In the genomic region with DNA sequence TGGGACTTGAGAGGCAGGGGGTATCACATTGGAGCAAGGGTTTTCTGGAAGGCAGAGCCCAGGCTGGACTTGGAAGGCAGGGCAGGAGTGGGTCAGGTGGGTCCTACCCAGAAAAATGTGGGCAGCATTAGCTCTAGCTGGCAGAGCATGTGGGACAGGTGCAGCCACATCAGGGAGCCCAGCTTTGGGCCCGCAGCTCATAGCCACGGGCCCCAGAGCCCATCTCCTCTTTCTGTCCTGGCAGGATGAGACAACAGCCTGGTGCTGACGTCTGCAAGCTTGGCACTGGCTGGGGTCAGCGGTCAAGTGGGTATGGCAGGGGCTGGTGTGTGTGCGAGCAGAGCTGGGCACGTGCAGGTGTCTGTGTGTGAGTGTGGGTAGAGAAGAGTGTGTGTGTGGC, we compare ENCODE assay signal across 30 cellular contexts.
DNase-seq lines count a peak whose midpoint lies in the region; ATAC-seq, FAIRE-seq and TF ChIP-seq lines count a peak whose summit lies in the region.
"Had no signal": no experiment of that assay in that cellular context is flagged by ENCODE, and none has a peak within 500 bp of the region (broad histone marks: within the 10 kb centered on the region; RNA-seq: fewer than 3 reads in every experiment).

No MANE protein-coding gene starts in this region.

- peaks cover 32% of the 10 kb centered on the region for H3K27me3 Mint-ChIP-seq in type B pancreatic cell
- H3K27me3 Mint-ChIP-seq: CD4-positive, CD25-positive, alpha-beta regulatory T cell had no signal

- H3K36me3 Mint-ChIP-seq in type B pancreatic cell: no peaks in the 10 kb centered on the region
- H3K36me3 Mint-ChIP-seq: activated naive CD4-positive, alpha-beta T cell treated with anti-CD3 and anti-CD28 coated beads, Interleukin-2, amount 10 ng/mL, durations not matched to agents 7 days and 5 days; CD4-positive, CD25-positive, alpha-beta regulatory T cell; immature natural killer cell; naive B cell; stimulated activated naive B cell treated with anti-CD40 and anti-IgM and Interleukin-4, amounts not matched to agents 10 μg/mL and 1 μg/mL and 100 μg/mL, for 72 hours had no signal

- no peak overlapping the region for H3K4me3 Mint-ChIP-seq in type B pancreatic cell
- H3K4me3 Mint-ChIP-seq: activated naive CD4-positive, alpha-beta T cell treated with anti-CD3 and anti-CD28 coated beads, Interleukin-2, amount 10 ng/mL, durations not matched to agents 7 days and 5 days; activated T-helper 1 cell treated with anti-CD3 and anti-CD28 coated beads, Interleukin-12 subunit alpha, Interleukin-12 subunit beta, Interleukin-2, Interleukin-4 antibody, amounts not matched to agents 30 ng/mL and 10 ng/mL and 1 ng/mL, durations not matched to agents 14 hours and 24 hours and 36 hours; CD4-positive, CD25-positive, alpha-beta regulatory T cell; effector memory CD8-positive, alpha-beta T cell; immature natural killer cell; stimulated activated naive B cell treated with anti-CD40 and anti-IgM and Interleukin-4, amounts not matched to agents 10 μg/mL and 1 μg/mL and 100 μg/mL, for 72 hours had no signal

- peak; percentile 38 for DNase-seq in activated CD8-positive, alpha-beta memory T cell treated with anti-CD3 and anti-CD28 coated beads for 24 hours
- DNase-seq in activated CD8-positive, alpha-beta memory T cell treated with anti-CD3 and anti-CD28 coated beads, Interleukin-2, amount 50 U/mL, for 4 hours: no peak
- DNase-seq in cerebellum (ENCODE audit: low spot score): peak; percentile 43
- peak; percentile 25 for DNase-seq in lung (ENCODE audit: low spot score)
- peak; percentile 48 for DNase-seq in type B pancreatic cell (ENCODE audit: extremely low spot score, unreplicated experiment)
- no peak for DNase-seq in GM19239 (ENCODE audit: insufficient read length, low spot score)
- DNase-seq: activated naive CD4-positive, alpha-beta T cell treated with anti-CD3 and anti-CD28 coated beads, Interleukin-2, amount 10 ng/mL, durations not matched to agents 7 days and 5 days; AML-193; amygdala; brain microvascular endothelial cell; Calu3; CD4-positive, CD25-positive, alpha-beta regulatory T cell; DND-41; effector memory CD8-positive, alpha-beta T cell; immature natural killer cell; left colon; midbrain; naive B cell; NCI-H1694 treated with DMSO at 0.1 percent for 48 hours; NCI-H82; nucleus accumbens; SIG-M5; small intestine; stimulated activated naive B cell treated with anti-CD40 and anti-IgM and Interleukin-4, amounts not matched to agents 10 μg/mL and 1 μg/mL and 100 μg/mL, for 72 hours; SW 1271 had no signal

- no peaks in the 10 kb centered on the region for H3K27me3 ChIP-seq in lung (ENCODE audit: control insufficient read depth, insufficient read depth)
- H3K27me3 ChIP-seq: brain microvascular endothelial cell had no signal

- FAIRE-seq in GM19239 (lab: Jason Lieb, UNC): no peak
- FAIRE-seq: A549, colon, small intestine had no signal

- H3K27ac ChIP-seq in lung (ENCODE audit: low read depth in 1 of 2, low read length in 1 of 2): no peak overlapping the region
- H3K27ac ChIP-seq: A549, brain microvascular endothelial cell had no signal

- ATAC-seq in lung (ENCODE audit: insufficient read depth, low FRiP score) (no peak), GM18519 (IDR thresholded peaks at IDR 0.05; ENCODE audit: low FRiP score, unreplicated experiment) (no peak), HG02840 (IDR thresholded peaks at IDR 0.05; ENCODE audit: low FRiP score, unreplicated experiment) (no peak)
- ATAC-seq: A549; effector memory CD8-positive, alpha-beta T cell; left colon; stimulated activated naive B cell treated with anti-CD40 and anti-IgM and Interleukin-4, amounts not matched to agents 10 μg/mL and 1 μg/mL and 100 μg/mL, for 72 hours had no signal

- TF ChIP-seq CTCF in lung (IDR thresholded peaks at IDR 0.05; ENCODE audit: control extremely low read depth, extremely low read depth) (no peak), type B pancreatic cell (conservative IDR thresholded peaks at IDR 0.05) (no peak)

- 82 to 83% methylated on average over 6 of the region's 6 CpGs for WGBS in lung, 2 donors

- no peak overlapping the region for H3K27ac Mint-ChIP-seq in type B pancreatic cell
- H3K27ac Mint-ChIP-seq: activated naive CD4-positive, alpha-beta T cell treated with anti-CD3 and anti-CD28 coated beads, Interleukin-2, amount 10 ng/mL, durations not matched to agents 7 days and 5 days; activated T-helper 1 cell treated with anti-CD3 and anti-CD28 coated beads, Interleukin-12 subunit alpha, Interleukin-12 subunit beta, Interleukin-2, Interleukin-4 antibody, amounts not matched to agents 30 ng/mL and 10 ng/mL and 1 ng/mL, durations not matched to agents 14 hours and 24 hours and 36 hours; CD4-positive, CD25-positive, alpha-beta regulatory T cell; effector memory CD8-positive, alpha-beta T cell; immature natural killer cell; stimulated activated naive B cell treated with anti-CD40 and anti-IgM and Interleukin-4, amounts not matched to agents 10 μg/mL and 1 μg/mL and 100 μg/mL, for 72 hours had no signal

- peaks cover 0 to 3% of the 10 kb centered on the region in 2 donors for H3K9me3 ChIP-seq in lung (ENCODE audit: control insufficient read depth in 2 of 2, insufficient read depth in 1 of 2, low read length in 1 of 2)
- H3K9me3 ChIP-seq: A549 had no signal

- no peak overlapping the region for H3K4me3 ChIP-seq in lung
- H3K4me3 ChIP-seq: A549 had no signal

- H3K9me3 Mint-ChIP-seq in type B pancreatic cell: no peaks in the 10 kb centered on the region
- H3K9me3 Mint-ChIP-seq: activated naive CD4-positive, alpha-beta T cell treated with anti-CD3 and anti-CD28 coated beads, Interleukin-2, amount 10 ng/mL, durations not matched to agents 7 days and 5 days; activated T-helper 1 cell treated with anti-CD3 and anti-CD28 coated beads, Interleukin-12 subunit alpha, Interleukin-12 subunit beta, Interleukin-2, Interleukin-4 antibody, amounts not matched to agents 30 ng/mL and 10 ng/mL and 1 ng/mL, durations not matched to agents 14 hours and 24 hours and 36 hours; effector memory CD8-positive, alpha-beta T cell; immature natural killer cell; naive B cell; stimulated activated naive B cell treated with anti-CD40 and anti-IgM and Interleukin-4, amounts not matched to agents 10 μg/mL and 1 μg/mL and 100 μg/mL, for 72 hours had no signal

- no peaks in the 10 kb centered on the region for H3K36me3 ChIP-seq in lung (ENCODE audit: control insufficient read depth in 2 of 2, insufficient read depth in 2 of 2, low read length in 2 of 2)
- H3K36me3 ChIP-seq: brain microvascular endothelial cell had no signal

- H3K4me1 ChIP-seq in lung (ENCODE audit: control insufficient read depth in 2 of 2, insufficient read depth in 2 of 2, low read length in 2 of 2): no peaks in the 10 kb centered on the region
- H3K4me1 ChIP-seq: A549 had no signal

- H3K4me1 Mint-ChIP-seq in type B pancreatic cell (ENCODE audit: unreplicated experiment): no peaks in the 10 kb centered on the region
- H3K4me1 Mint-ChIP-seq: activated naive CD4-positive, alpha-beta T cell treated with anti-CD3 and anti-CD28 coated beads, Interleukin-2, amount 10 ng/mL, durations not matched to agents 7 days and 5 days; CD4-positive, CD25-positive, alpha-beta regulatory T cell; immature natural killer cell; naive B cell; stimulated activated naive B cell treated with anti-CD40 and anti-IgM and Interleukin-4, amounts not matched to agents 10 μg/mL and 1 μg/mL and 100 μg/mL, for 72 hours had no signal

Comparison
In these comparisons a context has a peak if more than half of its experiments do, and no peak if none do; other contexts are left out.
1. DNase-seq: peak in activated CD8-positive, alpha-beta memory T cell treated with anti-CD3 and anti-CD28 coated beads for 24 hours (single experiment), cerebellum (single experiment), lung (single experiment) and type B pancreatic cell (single experiment); none in activated CD8-positive, alpha-beta memory T cell treated with anti-CD3 and anti-CD28 coated beads, Interleukin-2, amount 50 U/mL, for 4 hours (single experiment) and GM19239 (single experiment).